In genomic region chr7:149598721-149599308, GRCh38 we compare ENCODE assay signal across 9 cellular contexts.
DNase-seq lines count a peak whose midpoint lies in the region; ATAC-seq and TF ChIP-seq lines count a peak whose summit lies in the region.
"Had no signal": no experiment of that assay in that cellular context is flagged by ENCODE, and none has a peak within 500 bp of the region (broad histone marks: within the 10 kb centered on the region; RNA-seq: fewer than 3 reads in every experiment).

No MANE protein-coding gene starts in this region.

- peak; percentile 73 for TF ChIP-seq CTCF in HFFc6 (IDR thresholded peaks at IDR 0.05)

- no peak for ATAC-seq in stimulated activated effector memory CD8-positive, alpha-beta T cell treated with anti-CD3 and anti-CD28 coated beads, Interleukin-12 subunit alpha, Interleukin-12 subunit beta, amount 100 ng/mL, for 72 hours
- no peak for ATAC-seq in GM18511 (IDR thresholded peaks at IDR 0.05; ENCODE audit: unreplicated experiment)

- H3K36me3 Mint-ChIP-seq in HFFc6 (ENCODE audit: low read depth), result peaks cover 32% of the 10 kb centered on the region
- peaks cover 63% of the 10 kb centered on the region for H3K36me3 Mint-ChIP-seq in stimulated activated effector memory CD8-positive, alpha-beta T cell treated with anti-CD3 and anti-CD28 coated beads, Interleukin-12 subunit alpha, Interleukin-12 subunit beta, amount 100 ng/mL, for 72 hours

- peak overlapping the region; percentile 36; the same call in 1 of the 2 replicates for H3K27ac Mint-ChIP-seq in HFFc6
- H3K27ac Mint-ChIP-seq in stimulated activated effector memory CD8-positive, alpha-beta T cell treated with anti-CD3 and anti-CD28 coated beads, Interleukin-12 subunit alpha, Interleukin-12 subunit beta, amount 100 ng/mL, for 72 hours, result no peak overlapping the region

- no peaks in the 10 kb centered on the region for H3K9me3 Mint-ChIP-seq in HFFc6
- H3K9me3 Mint-ChIP-seq in stimulated activated effector memory CD8-positive, alpha-beta T cell treated with anti-CD3 and anti-CD28 coated beads, Interleukin-12 subunit alpha, Interleukin-12 subunit beta, amount 100 ng/mL, for 72 hours, result no peaks in the 10 kb centered on the region

- peaks cover 2% of the 10 kb centered on the region; the same call in 1 of the 2 replicates for H3K27me3 Mint-ChIP-seq in HFFc6 (ENCODE audit: insufficient read depth)

- H3K4me3 Mint-ChIP-seq in HFFc6, result no peak overlapping the region
- H3K4me3 Mint-ChIP-seq in stimulated activated effector memory CD8-positive, alpha-beta T cell treated with anti-CD3 and anti-CD28 coated beads, Interleukin-12 subunit alpha, Interleukin-12 subunit beta, amount 100 ng/mL, for 72 hours, result peak overlapping the region; percentile 49

- H3K4me1 Mint-ChIP-seq in HFFc6 (ENCODE audit: low read depth), result peaks cover 2% of the 10 kb centered on the region; the same call in 1 of the 2 replicates
- H3K4me1 Mint-ChIP-seq in stimulated activated effector memory CD8-positive, alpha-beta T cell treated with anti-CD3 and anti-CD28 coated beads, Interleukin-12 subunit alpha, Interleukin-12 subunit beta, amount 100 ng/mL, for 72 hours, result peaks cover 47% of the 10 kb centered on the region

- DNase-seq in DMS 273 (lab: John Stamatoyannopoulos, UW; ENCODE audit: unreplicated experiment), result peak; percentile 55
- DNase-seq in DMS 273 treated with DMSO at 0.1 percent for 48 hours (lab: John Stamatoyannopoulos, UW), result no peak
- peak; percentile 40 for DNase-seq in HFFc6
- DNase-seq in SW480 (ENCODE audit: low spot score), result peak; percentile 24
- peak; percentile 44 for DNase-seq in germinal center (ENCODE audit: low spot score)
- peak in 1 of 2 donors; percentile 56 for DNase-seq in stimulated activated effector memory CD8-positive, alpha-beta T cell treated with anti-CD3 and anti-CD28 coated beads, Interleukin-12 subunit alpha, Interleukin-12 subunit beta, amount 100 ng/mL, for 72 hours (ENCODE audit: low spot score in 2 of 2)
- no peak for DNase-seq in KG1 (lab: John Stamatoyannopoulos, UW)
- DNase-seq: psoas muscle had no signal

Comparison
In these comparisons a context has a peak if more than half of its experiments do, and no peak if none do; other contexts are left out.
1. DNase-seq: peak in DMS 273 (single experiment), HFFc6 (single experiment), SW480 (single experiment) and germinal center (single experiment); none in DMS 273 treated with DMSO at 0.1 percent for 48 hours (single experiment) and KG1 (single experiment).